In genomic region chr7:16595596-16595995, GRCh38 we compare ENCODE assay signal across 8 cellular contexts. TPM values are rescaled to one million over a fixed set of nuclear protein-coding genes. Genes with fewer than 3 reads are reported as not detected.
DNase-seq lines count a peak whose midpoint lies in the region; TF ChIP-seq lines count a peak whose summit lies in the region.
"Not testable (repeated sequence)": the region's sequence is repeated elsewhere in the genome, so short reads cannot be mapped to it uniquely, and the experiment has no call there.

No MANE protein-coding gene starts in this region.

- DNase-seq in ELF-1 (ENCODE audit: low read depth, low spot score) (peak; percentile 19), mesendoderm (peak; percentile 85)
- DNase-seq in endodermal cell; cardiac muscle cell (ENCODE audit: low read depth in 1 of 2, low spot score in 1 of 2); mesothelial cell of epicardium (ENCODE audit: low spot score in 2 of 2, unreplicated experiment in 2 of 2); neural crest cell (ENCODE audit: low read depth, low spot score); trophoblast cell: not testable (repeated sequence)

- not testable (repeated sequence) for H3K79me2 ChIP-seq in mesendoderm (ENCODE audit: control insufficient read depth, insufficient read depth, low read length); trophoblast cell (ENCODE audit: control insufficient read depth, insufficient read depth, low read length, poor library complexity)

- not testable (repeated sequence) for H3K27me3 Mint-ChIP-seq in endodermal cell (ENCODE audit: insufficient read depth); mesothelial cell of epicardium (ENCODE audit: low read depth); neural crest cell (ENCODE audit: low read depth)

- peak overlapping the region; percentile 20 for H3K4me3 Mint-ChIP-seq in endodermal cell
- H3K4me3 Mint-ChIP-seq in mesothelial cell of epicardium, neural crest cell: not testable (repeated sequence)

- H2BK12ac ChIP-seq in trophoblast cell (ENCODE audit: low read length) = not testable (repeated sequence)

- H2BK5ac ChIP-seq in mesendoderm (ENCODE audit: low read length); trophoblast cell (ENCODE audit: low read depth, low read length, poor library complexity): not testable (repeated sequence)

- peak overlapping the region; percentile 95 for H3K18ac ChIP-seq in mesendoderm (ENCODE audit: low read length)
- not testable (repeated sequence) for H3K18ac ChIP-seq in trophoblast cell (ENCODE audit: low read length)

- not testable (repeated sequence) for H4K91ac ChIP-seq in trophoblast cell (ENCODE audit: low read depth, low read length)

- H3K27me3 ChIP-seq in endodermal cell (ENCODE audit: control insufficient read depth, insufficient read depth, low read length, poor library complexity, severe bottlenecking); cardiac muscle cell; mesendoderm (ENCODE audit: insufficient read depth, low read length, poor library complexity); trophoblast cell (ENCODE audit: insufficient read depth, low read length): not testable (repeated sequence)

- H3K4me1 ChIP-seq in endodermal cell (ENCODE audit: control insufficient read depth, insufficient read depth, low read length) (peaks cover 20% of the 10 kb centered on the region), cardiac muscle cell (ENCODE audit: low read depth) (peaks cover 15% of the 10 kb centered on the region)
- H3K4me1 ChIP-seq in mesendoderm (ENCODE audit: control insufficient read depth, low read depth, low read length); trophoblast cell (ENCODE audit: control insufficient read depth in 1 of 2, insufficient read depth in 2 of 2, low read length in 2 of 2): not testable (repeated sequence)

- WGBS in endodermal cell (ENCODE audit: insufficient coverage in 1 of 2, insufficient read length in 1 of 2), 2 experiments = 59 to 73% methylated on average over 3 to 4 of the region's 4 CpGs
- WGBS in mesendoderm (ENCODE audit: extremely low coverage, insufficient coverage, low lambda C conversion rate) = no CpG with 5 or more reads among the region's 4 CpGs
- WGBS in trophoblast cell (ENCODE audit: extremely low coverage, insufficient coverage, insufficient read length) = no CpG with 5 or more reads among the region's 4 CpGs

- not testable (repeated sequence) for H3K4me2 ChIP-seq in mesendoderm (ENCODE audit: low read length); trophoblast cell (ENCODE audit: low read length)

- H4K8ac ChIP-seq in mesendoderm (ENCODE audit: low read depth, low read length); trophoblast cell (ENCODE audit: low read depth, low read length): not testable (repeated sequence)

- peak overlapping the region; percentile 36 for H2BK15ac ChIP-seq in mesendoderm (replicated peaks; ENCODE audit: low read depth)

- H4K12ac ChIP-seq in trophoblast cell (ENCODE audit: low read depth, low read length) = not testable (repeated sequence)

- peaks cover 48% of the 10 kb centered on the region for H3K4me1 Mint-ChIP-seq in endodermal cell
- H3K4me1 Mint-ChIP-seq in mesothelial cell of epicardium = peaks cover 23% of the 10 kb centered on the region
- not testable (repeated sequence) for H3K4me1 Mint-ChIP-seq in neural crest cell

- H2BK120ac ChIP-seq in mesendoderm (ENCODE audit: low read depth, low read length); trophoblast cell (ENCODE audit: insufficient read depth, low read length, poor library complexity): not testable (repeated sequence)

- not testable (repeated sequence) for H3K9me3 Mint-ChIP-seq in endodermal cell, mesothelial cell of epicardium, neural crest cell

- H3K4ac ChIP-seq in mesendoderm (ENCODE audit: low read depth, low read length); trophoblast cell (ENCODE audit: low read depth, low read length): not testable (repeated sequence)

- H3K79me1 ChIP-seq in mesendoderm (ENCODE audit: low read length); trophoblast cell (ENCODE audit: low read length): not testable (repeated sequence)

- peaks cover 20% of the 10 kb centered on the region for H3K36me3 Mint-ChIP-seq in endodermal cell (ENCODE audit: low read depth)
- not testable (repeated sequence) for H3K36me3 Mint-ChIP-seq in mesothelial cell of epicardium; neural crest cell (ENCODE audit: low read depth)

- peaks cover 11% of the 10 kb centered on the region for H3K36me3 ChIP-seq in endodermal cell (ENCODE audit: control insufficient read depth, insufficient read depth, low read length)
- H3K36me3 ChIP-seq in cardiac muscle cell = peaks cover 11% of the 10 kb centered on the region
- not testable (repeated sequence) for H3K36me3 ChIP-seq in mesendoderm (ENCODE audit: control insufficient read depth, insufficient read depth, low read length); trophoblast cell (ENCODE audit: control insufficient read depth in 1 of 2, insufficient read depth in 2 of 2, low read length in 2 of 2)

- H2AFZ ChIP-seq in trophoblast cell (ENCODE audit: insufficient read depth, low read length, poor library complexity) = not testable (repeated sequence)

- not testable (repeated sequence) for H3K23ac ChIP-seq in mesendoderm (ENCODE audit: low read length); trophoblast cell (ENCODE audit: low read length)

- not testable (repeated sequence) for H3K14ac ChIP-seq in trophoblast cell (ENCODE audit: low read length)

- TF ChIP-seq CTCF in VCaP (conservative IDR thresholded peaks at IDR 0.05); endodermal cell (conservative IDR thresholded peaks at IDR 0.05); cardiac muscle cell (IDR thresholded peaks at IDR 0.05; ENCODE audit: low read depth, low read length); mesothelial cell of epicardium (IDR thresholded peaks at IDR 0.05; ENCODE audit: unreplicated experiment); neural crest cell (conservative IDR thresholded peaks at IDR 0.05): not testable (repeated sequence)

- H3K27ac Mint-ChIP-seq in endodermal cell (peak overlapping the region; percentile 90), mesothelial cell of epicardium (peak overlapping the region; percentile 39), neural crest cell (ENCODE audit: unreplicated experiment) (peak overlapping the region; percentile 38)

- H2AK5ac ChIP-seq in mesendoderm (ENCODE audit: low read length); trophoblast cell (ENCODE audit: low read length): not testable (repeated sequence)

- H3K9me3 ChIP-seq in endodermal cell (ENCODE audit: control insufficient read depth, low read length); cardiac muscle cell (ENCODE audit: low read depth); trophoblast cell (ENCODE audit: insufficient read depth, low read depth, low read length): not testable (repeated sequence)

- H4K5ac ChIP-seq in mesendoderm (ENCODE audit: low read length) = not testable (repeated sequence)

- peak overlapping the region; percentile 73 for H3K4me3 ChIP-seq in endodermal cell (ENCODE audit: low read length)
- not testable (repeated sequence) for H3K4me3 ChIP-seq in cardiac muscle cell; mesendoderm (ENCODE audit: low read length); trophoblast cell (ENCODE audit: low read depth, low read length)

- H3K27ac ChIP-seq in VCaP (peak overlapping the region; percentile 14; the same call in 1 of the 2 replicates), cardiac muscle cell (peak overlapping the region; percentile 79), mesendoderm (ENCODE audit: low read depth, low read length) (peak overlapping the region; percentile 79), trophoblast cell (ENCODE audit: low read depth, low read length) (peak overlapping the region; percentile 41)
- H3K27ac ChIP-seq in endodermal cell (ENCODE audit: low read depth, low read length) = not testable (repeated sequence)

- not testable (repeated sequence) for H3K9ac ChIP-seq in endodermal cell (ENCODE audit: extremely low read depth, low read length, poor library complexity, severe bottlenecking); mesendoderm (ENCODE audit: low read length); trophoblast cell (ENCODE audit: low read length)

- not testable (repeated sequence) for H3K56ac ChIP-seq in mesendoderm (ENCODE audit: low read length)

RNA-seq across cellular contexts. Expression of gene ANKMY2, which starts 50.0 kb away (rescaled TPM):
- total RNA-seq in endodermal cell (10 to 100 TPM; 37.7 to 73.4 TPM), cardiac muscle cell (36.7 and 54.1 TPM in 2 replicates), mesothelial cell of epicardium (23.5 to 25.0 TPM (median 24.4 TPM) in 3 replicates), neural crest cell (24.7 and 25.0 TPM in 2 replicates)
- polyA plus RNA-seq in endodermal cell (2013, experiment 1 of 2) = 31.6 TPM
- 28.4 TPM for polyA plus RNA-seq in endodermal cell (2013, experiment 2 of 2)
- polyA plus RNA-seq in cardiac muscle cell = 44.6 and 81.5 TPM in 2 replicates
- polyA plus RNA-seq in mesendoderm (2013, experiment 1 of 2) = 6.3 TPM
- polyA plus RNA-seq in mesendoderm (2013, experiment 2 of 2) = 6.5 TPM
- polyA plus RNA-seq in trophoblast cell (2013) = 17.7 and 18.1 TPM in 2 replicates

RNA-seq across cellular contexts. Expression of gene BZW2, which starts 50.4 kb away (rescaled TPM):
- total RNA-seq in endodermal cell (10 to 100 TPM; 75.1 to 87.7 TPM), cardiac muscle cell (281 and 358 TPM in 2 replicates), mesothelial cell of epicardium (73.9 to 77.6 TPM (median 75.9 TPM) in 3 replicates), neural crest cell (98.2 and 108 TPM in 2 replicates)
- 129 TPM for polyA plus RNA-seq in endodermal cell (2013, experiment 1 of 2)
- 117 TPM for polyA plus RNA-seq in endodermal cell (2013, experiment 2 of 2)
- polyA plus RNA-seq in cardiac muscle cell = 236 and 421 TPM in 2 replicates
- polyA plus RNA-seq in mesendoderm (2013, experiment 1 of 2) = 92.1 TPM
- 94.1 TPM for polyA plus RNA-seq in mesendoderm (2013, experiment 2 of 2)
- polyA plus RNA-seq in trophoblast cell (2013) = 239 and 252 TPM in 2 replicates

Comparison
In these comparisons a context has a peak if more than half of its experiments do, and no peak if none do; other contexts are left out.
1. H3K27ac Mint-ChIP-seq: peak in every context shown above with its lines; median percentile 90 in endodermal cell; 39 in mesothelial cell of epicardium; 38 in neural crest cell.